ENCODE assay signal across 8 cellular contexts in the genomic region with DNA sequence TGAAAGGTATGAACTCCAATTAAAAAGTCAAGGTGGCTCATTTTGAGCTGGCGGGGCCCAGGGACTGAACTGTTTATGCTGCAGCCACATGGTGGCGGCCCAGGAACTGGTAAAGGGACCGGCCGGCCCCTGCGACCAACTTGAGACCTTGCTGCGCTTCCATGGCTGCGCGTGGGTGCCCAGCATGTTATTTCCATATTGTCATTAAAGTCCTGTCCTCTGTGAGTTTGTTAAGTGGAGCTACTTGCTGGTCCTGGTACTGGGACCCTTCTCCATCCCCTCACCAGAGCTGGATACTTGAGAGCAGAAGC.
DNase-seq lines count a peak whose midpoint lies in the region; ATAC-seq and TF ChIP-seq lines count a peak whose summit lies in the region.

No MANE protein-coding gene starts in this region.

- H3K4me2 ChIP-seq in OCI-LY7 (ENCODE audit: low read length): no peak overlapping the region
- no peak overlapping the region for H3K4me2 ChIP-seq in fibroblast of lung (ENCODE audit: extremely low read depth, insufficient read depth, low read length)
- H3K4me2 ChIP-seq in smooth muscle cell: no peak overlapping the region

- ATAC-seq in HG03175 (IDR thresholded peaks at IDR 0.05; ENCODE audit: unreplicated experiment) (no peak), left colon (no peak)

- H3K36me3 ChIP-seq in OCI-LY7 (ENCODE audit: insufficient read depth, low read length): no peaks in the 10 kb centered on the region
- H3K36me3 ChIP-seq in fibroblast of lung (ENCODE audit: control insufficient read depth, insufficient read depth, low read length): peaks cover 5% of the 10 kb centered on the region
- no peaks in the 10 kb centered on the region for H3K36me3 ChIP-seq in smooth muscle cell (ENCODE audit: low read depth)

- H3K27ac ChIP-seq in OCI-LY7 (ENCODE audit: low read depth, low read length, poor library complexity, severe bottlenecking): no peak overlapping the region
- no peak overlapping the region for H3K27ac ChIP-seq in fibroblast of lung (ENCODE audit: insufficient read depth, low read length)
- no peak overlapping the region for H3K27ac ChIP-seq in smooth muscle cell (ENCODE audit: low read depth)

- H3K4me3 ChIP-seq in OCI-LY7 (ENCODE audit: low read depth, low read length, poor library complexity, severe bottlenecking) (no peak overlapping the region), fibroblast of lung (replicated peaks in 1 of 4; ENCODE audit: control extremely low read depth in 1 of 4, insufficient read depth in 1 of 4, low read depth in 3 of 4, low read length in 4 of 4) (no peak overlapping the region), smooth muscle cell (no peak overlapping the region)

- H3K27me3 ChIP-seq in fibroblast of lung (ENCODE audit: control insufficient read depth, insufficient read depth, low read length) (no peaks in the 10 kb centered on the region), smooth muscle cell (ENCODE audit: low read depth) (no peaks in the 10 kb centered on the region)

- no peaks in the 10 kb centered on the region for H3K79me2 ChIP-seq in OCI-LY7 (ENCODE audit: insufficient read depth, low read depth, low read length)
- no peaks in the 10 kb centered on the region for H3K79me2 ChIP-seq in fibroblast of lung (ENCODE audit: control insufficient read depth, insufficient read depth, low read length)
- H3K79me2 ChIP-seq in smooth muscle cell (ENCODE audit: low read depth): no peaks in the 10 kb centered on the region

- DNase-seq in activated gamma-delta T cell treated with Interleukin-2 at 50 U/mL for 16 hours (peak; percentile 24), activated gamma-delta T cell (lab: John Stamatoyannopoulos, UW) (no peak), OCI-LY7 (ENCODE audit: low spot score) (peak; percentile 9), fibroblast of lung (ENCODE audit: low read depth in 2 of 2) (peak; percentile 8 to 9), smooth muscle cell (lab: John Stamatoyannopoulos, UW; ENCODE audit: unreplicated experiment) (no peak), MV-4-11 (lab: John Stamatoyannopoulos, UW) (no peak), left colon (no peak)

- intact Hi-C loops in OCI-LY7 (cut with micrococcal nuclease; ENCODE audit: unreplicated experiment) (loop anchor here (10.0 kb wide), 1 partner anchor 120 kb away; no protein-coding TSS in a partner anchor), left colon (cut with DNase I, micrococcal nuclease) (no loop called here)

- H4K20me1 ChIP-seq in OCI-LY7 (ENCODE audit: insufficient read depth, low read length) (no peaks in the 10 kb centered on the region), fibroblast of lung (ENCODE audit: control insufficient read depth, extremely low read depth, insufficient read depth, low read length) (no peaks in the 10 kb centered on the region), smooth muscle cell (ENCODE audit: low read depth) (no peaks in the 10 kb centered on the region)

- H3K4me1 ChIP-seq in OCI-LY7 (ENCODE audit: insufficient read depth, low read length, poor library complexity, severe bottlenecking): no peaks in the 10 kb centered on the region
- no peaks in the 10 kb centered on the region for H3K4me1 ChIP-seq in fibroblast of lung (ENCODE audit: control insufficient read depth, extremely low read depth, insufficient read depth, low read length)
- H3K4me1 ChIP-seq in smooth muscle cell (ENCODE audit: low read depth): peaks cover 7% of the 10 kb centered on the region

- H3F3A ChIP-seq in smooth muscle cell (ENCODE audit: low read depth): no peaks in the 10 kb centered on the region

- POLR2A ChIA-PET in OCI-LY7 (lab: Charles Lee): no interaction called here

- TF ChIP-seq CTCF in OCI-LY7 (conservative IDR thresholded peaks at IDR 0.05; ENCODE audit: low read length) (peak; percentile 74), fibroblast of lung (conservative IDR thresholded peaks at IDR 0.05 in 1 of 2, IDR thresholded peaks at IDR 0.05 in 1 of 2; ENCODE audit: low read depth in 1 of 2, low read length in 2 of 2) (peak in 1 of 2 donors; percentile 42), smooth muscle cell (IDR thresholded peaks at IDR 0.05; ENCODE audit: borderline replicate concordance, insufficient read depth, poor library complexity, severe bottlenecking) (peak; percentile 48)

- 46% methylated on average over 8 of the region's 8 CpGs for WGBS in smooth muscle cell (ENCODE audit: low lambda C conversion rate)

- H3K9me3 ChIP-seq in OCI-LY7 (ENCODE audit: low read length) (no peaks in the 10 kb centered on the region), fibroblast of lung (ENCODE audit: control insufficient read depth, insufficient read depth, low read depth, low read length) (no peaks in the 10 kb centered on the region), smooth muscle cell (replicated peaks; ENCODE audit: low read depth) (no peaks in the 10 kb centered on the region)

- H3K9me2 ChIP-seq in OCI-LY7 (ENCODE audit: insufficient read depth, low read length): no peaks in the 10 kb centered on the region

- H2AFZ ChIP-seq in OCI-LY7 (ENCODE audit: low read length) (no peak overlapping the region), fibroblast of lung (ENCODE audit: low read length) (no peak overlapping the region), smooth muscle cell (ENCODE audit: low read depth) (no peak overlapping the region)

- no TSS peak for BruUV-seq in OCI-LY7 (replicated peaks; lab: Mats Ljungman, UMichigan)

- CTCF ChIA-PET in OCI-LY7 (lab: Charles Lee; ENCODE audit: unreplicated experiment): no interaction called here

- H3K9ac ChIP-seq in fibroblast of lung (ENCODE audit: insufficient read depth, low read length): no peak overlapping the region
- H3K9ac ChIP-seq in smooth muscle cell (ENCODE audit: low read depth): no peak overlapping the region

Comparison
In these comparisons a context has a peak if more than half of its experiments do, and no peak if none do; other contexts are left out.
1. DNase-seq: peak in activated gamma-delta T cell treated with Interleukin-2 at 50 U/mL for 16 hours (single experiment), OCI-LY7 (single experiment) and fibroblast of lung (2 of 2); none in activated gamma-delta T cell (single experiment), smooth muscle cell (single experiment), MV-4-11 (single experiment) and left colon (0 of 2).